In the genomic region with DNA sequence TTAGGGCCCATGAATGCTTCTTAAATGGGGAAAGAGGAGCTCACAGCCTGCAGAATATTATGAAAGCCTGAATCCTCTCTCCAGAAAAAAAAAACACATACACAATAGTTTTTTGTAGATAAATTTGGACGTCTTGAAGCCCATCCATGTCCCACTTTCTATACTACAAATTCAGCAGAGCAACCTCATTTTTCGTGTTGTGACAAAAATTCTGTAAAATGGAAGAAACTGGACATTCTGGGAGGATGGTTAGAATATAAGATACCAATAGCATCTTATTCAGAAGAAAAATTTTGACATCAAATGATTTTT, we compare ENCODE assay signal across 12 cellular contexts.
"Had no signal": no experiment of that assay in that cellular context is flagged by ENCODE, and none has a peak within 500 bp of the region (broad histone marks: within the 10 kb centered on the region; RNA-seq: fewer than 3 reads in every experiment).

No MANE protein-coding gene starts in this region.

- H3K27me3 Mint-ChIP-seq: activated naive CD8-positive, alpha-beta T cell treated with anti-CD3 and anti-CD28 coated beads for 36 hours had no signal

- ATAC-seq: sciatic nerve had no signal

- H3K27ac ChIP-seq: breast epithelium, esophagus muscularis mucosa had no signal

- H3K27me3 ChIP-seq: breast epithelium, esophagus muscularis mucosa, spleen had no signal

- H3K36me3 ChIP-seq: breast epithelium, esophagus muscularis mucosa, spleen had no signal

- H3K9me3 ChIP-seq: breast epithelium, esophagus muscularis mucosa, spleen had no signal

- H3K4me3 ChIP-seq: breast epithelium, esophagus muscularis mucosa had no signal

- DNase-seq: activated effector memory CD4-positive, alpha-beta T cell treated with anti-CD3 and anti-CD28 coated beads, Interleukin-2, amount 50 U/mL, for 16 hours; activated naive CD8-positive, alpha-beta T cell treated with anti-CD3 and anti-CD28 coated beads for 36 hours; left colon; mammary epithelial cell; nephron progenitor cell; spleen; stimulated activated CD4-positive, alpha-beta T cell treated with anti-CD3 and anti-CD28 coated beads, Interleukin-2, amount 100 ng/mL, for 24 hours; stimulated activated naive CD4-positive, alpha-beta T cell treated with Interleukin-2 at 50 U/mL for 16 hours had no signal

- H3K36me3 Mint-ChIP-seq: activated naive CD8-positive, alpha-beta T cell treated with anti-CD3 and anti-CD28 coated beads for 36 hours had no signal

- H3K27ac Mint-ChIP-seq: nephron progenitor cell had no signal

- H3K4me3 Mint-ChIP-seq: nephron progenitor cell had no signal

- H3K9me3 Mint-ChIP-seq: activated naive CD8-positive, alpha-beta T cell treated with anti-CD3 and anti-CD28 coated beads for 36 hours; nephron progenitor cell; T-helper 1 cell treated with Interleukin-12 subunit alpha and Interleukin-12 subunit beta and Interleukin-4 antibody, amounts not matched to agents 30 μg/mL and 1 μg/mL, for 36 hours had no signal

- H3K4me1 ChIP-seq: breast epithelium had no signal
